ENCODE assay signal across 1 cellular context in genomic region chr4:185965456-185966384, GRCh38.
TF ChIP-seq lines count a peak whose summit lies in the region.

No MANE protein-coding gene starts in this region.

TF ChIP-seq in WTC11, 78 proteins besides CTCF, POLR2A, EP300 and RAD21 (continued from another document):
- TF ChIP-seq ZNF317 (CRISPR knock-in tag; IDR thresholded peaks at IDR 0.05; ENCODE audit: borderline replicate concordance, low read depth) (no peak), ERG (CRISPR knock-in tag; IDR thresholded peaks at IDR 0.05) (no peak), ESRRA (CRISPR knock-in tag; IDR thresholded peaks at IDR 0.05; ENCODE audit: borderline replicate concordance) (no peak), PRDM15 (CRISPR knock-in tag; IDR thresholded peaks at IDR 0.05) (no peak)
